ENCODE assay signal across 13 cellular contexts in the genomic region with DNA sequence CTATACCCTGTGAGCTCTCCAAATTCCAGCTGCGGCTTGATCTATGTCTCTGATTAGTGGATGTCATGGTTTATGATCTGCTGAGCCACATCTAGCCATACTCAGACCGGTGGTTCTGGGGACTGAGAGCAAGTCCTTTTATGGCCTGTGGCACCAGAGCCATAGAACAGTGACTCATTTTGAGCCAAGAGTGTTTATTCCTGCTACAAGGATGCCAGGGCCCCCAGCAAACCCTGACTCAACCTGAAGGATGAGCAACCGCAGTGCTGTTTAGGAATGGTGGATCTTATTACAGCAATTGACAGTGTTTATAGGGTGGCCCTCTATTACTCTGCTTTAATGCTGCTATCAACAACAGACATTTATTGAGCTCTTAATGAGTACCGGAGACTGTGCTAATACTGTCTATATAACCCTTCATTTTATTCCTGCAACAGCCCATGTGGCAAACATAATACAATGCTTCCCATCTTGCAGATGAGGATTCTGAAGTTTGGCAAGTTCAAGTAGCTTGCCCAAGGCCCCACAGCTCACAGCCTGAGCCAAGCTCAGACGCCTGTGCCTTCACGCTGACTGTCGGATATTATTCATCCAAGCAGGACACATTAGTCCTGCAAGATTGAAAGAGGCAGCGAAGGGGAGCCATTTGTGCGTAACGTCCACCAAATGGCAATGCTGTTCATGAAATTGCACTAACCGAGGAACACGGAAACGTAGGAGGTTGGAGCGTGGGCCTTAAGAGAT.
DNase-seq lines count a peak whose midpoint lies in the region; TF ChIP-seq lines count a peak whose summit lies in the region.
"Had no signal": no experiment of that assay in that cellular context is flagged by ENCODE, and none has a peak within 500 bp of the region (broad histone marks: within the 10 kb centered on the region; RNA-seq: fewer than 3 reads in every experiment).

No MANE protein-coding gene starts in this region.

- DNase-seq in AG08396 (ENCODE audit: low spot score) (peak; percentile 79), HPDE6-E6E7 (ENCODE audit: extremely low spot score) (peak; percentile 64), astrocyte of the hippocampus (ENCODE audit: low read depth, low spot score) (peak; percentile 65), kidney epithelial cell (ENCODE audit: low read depth) (peak; percentile 93), epidermal melanocyte (ENCODE audit: insufficient read length, low spot score) (no peak), NCI-H1092 (lab: John Stamatoyannopoulos, UW) (no peak), SKM-1 treated with dmso at 0.1 percent for 144 hours (lab: John Stamatoyannopoulos, UW; ENCODE audit: unreplicated experiment) (no peak)
- no peak for DNase-seq in stimulated activated CD4-positive, alpha-beta T cell treated with anti-CD3 and anti-CD28 coated beads, Interleukin-4, amount 100 ng/mL, for 4 hours
- DNase-seq: activated CD4-positive, alpha-beta T cell treated with anti-CD3 and anti-CD28 coated beads, Interleukin-2, amount 10 ng/mL, durations not matched to agents 7 days and 5 days; body of pancreas; GF-D8; stimulated activated CD4-positive, alpha-beta T cell treated with anti-CD3 and anti-CD28 coated beads, Interleukin-4, amount 100 ng/mL, for 1 hour; stimulated activated naive CD4-positive, alpha-beta T cell had no signal

- H3K27me3 ChIP-seq in kidney epithelial cell (ENCODE audit: control insufficient read depth, insufficient read depth, low read length), result no peaks in the 10 kb centered on the region
- H3K27me3 ChIP-seq: body of pancreas had no signal

- no peak for TF ChIP-seq CTCF in kidney epithelial cell (IDR thresholded peaks at IDR 0.05; ENCODE audit: insufficient read depth, low read length, poor library complexity, severe bottlenecking)

- H3K36me3 ChIP-seq in kidney epithelial cell (ENCODE audit: control insufficient read depth, insufficient read depth, low read length), result no peaks in the 10 kb centered on the region

- H3K4me3 ChIP-seq in kidney epithelial cell (ENCODE audit: low read depth, low read length), result no peak overlapping the region
- H3K4me3 ChIP-seq: body of pancreas had no signal

Comparison
In these comparisons a context has a peak if more than half of its experiments do, and no peak if none do; other contexts are left out.
1. DNase-seq: peak in AG08396 (single experiment), HPDE6-E6E7 (single experiment), astrocyte of the hippocampus (single experiment) and kidney epithelial cell (single experiment); none in epidermal melanocyte (single experiment), NCI-H1092 (single experiment), stimulated activated CD4-positive, alpha-beta T cell treated with anti-CD3 and anti-CD28 coated beads, Interleukin-4, amount 100 ng/mL, for 4 hours (0 of 2) and SKM-1 treated with dmso at 0.1 percent for 144 hours (single experiment).